8 cellular contexts compared by ENCODE assay signal in the genomic region with DNA sequence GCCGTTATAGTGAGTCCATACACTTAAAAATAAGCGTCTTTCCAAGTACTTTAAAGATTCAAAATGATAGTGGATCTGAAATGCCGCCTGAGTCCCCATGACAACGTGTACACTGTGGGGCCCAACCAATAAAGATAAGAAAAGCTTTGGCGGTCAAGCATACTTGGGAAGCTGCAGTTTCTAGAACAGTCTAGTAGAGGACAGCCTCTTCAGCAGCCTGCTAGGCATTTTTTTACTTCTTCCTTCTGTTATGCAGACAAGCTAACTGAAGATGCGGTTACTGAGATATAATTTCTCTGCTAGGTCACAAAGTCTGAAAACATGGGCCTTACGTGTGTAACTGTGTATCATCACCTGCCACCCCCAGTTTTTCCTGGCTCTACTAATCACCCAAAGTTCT. TPM values are rescaled to one million over a fixed set of nuclear protein-coding genes. Genes with fewer than 3 reads are reported as not detected.
DNase-seq lines count a peak whose midpoint lies in the region; ATAC-seq and TF ChIP-seq lines count a peak whose summit lies in the region.

No MANE protein-coding gene starts in this region.

- no peak overlapping the region for H3K18ac ChIP-seq in H9 (ENCODE audit: insufficient read length, low read depth, low read length)

- H3K79me1 ChIP-seq in H9 (ENCODE audit: insufficient read depth, low read depth, low read length, poor library complexity, severe bottlenecking): no peaks in the 10 kb centered on the region

- no peaks in the 10 kb centered on the region for H4K20me1 ChIP-seq in H9 (ENCODE audit: control insufficient read depth, insufficient read depth, insufficient read length)
- H4K20me1 ChIP-seq in OCI-LY7 (ENCODE audit: insufficient read depth, low read length): no peaks in the 10 kb centered on the region

- H3K27me3 ChIP-seq in H9 (ENCODE audit: insufficient read depth, low read length): no peaks in the 10 kb centered on the region
- H3K27me3 ChIP-seq in endodermal cell (ENCODE audit: control insufficient read depth, insufficient read depth, low read length, poor library complexity, severe bottlenecking): no peaks in the 10 kb centered on the region

- H2BK5ac ChIP-seq in H9 (ENCODE audit: insufficient read length, low read length): no peak overlapping the region

- H3K9ac ChIP-seq in H9 (ENCODE audit: extremely low read depth, insufficient read length, low read length) (no peak overlapping the region), endodermal cell (ENCODE audit: extremely low read depth, low read length, poor library complexity, severe bottlenecking) (no peak overlapping the region)

- DNase-seq in H9 (no peak), OCI-LY7 (ENCODE audit: low spot score) (no peak), endodermal cell (no peak), natural killer cell (no peak), NCI-H774 (lab: John Stamatoyannopoulos, UW) (no peak), dermis blood vessel endothelial cell (no peak)
- DNase-seq in effector CD8-positive, alpha-beta T cell (lab: John Stamatoyannopoulos, UW): no peak

- H3K56ac ChIP-seq in H9 (ENCODE audit: insufficient read length, low read depth, low read length): no peak overlapping the region

- H2BK12ac ChIP-seq in H9 (ENCODE audit: insufficient read length, low read depth, low read length): no peak overlapping the region

- no peak overlapping the region for H3K27ac ChIP-seq in H9 (ENCODE audit: insufficient read length, low read depth, low read length)
- H3K27ac ChIP-seq in OCI-LY7 (ENCODE audit: low read depth, low read length, poor library complexity, severe bottlenecking): peak overlapping the region; percentile 84
- no peak overlapping the region for H3K27ac ChIP-seq in endodermal cell (ENCODE audit: low read depth, low read length)

- H2BK20ac ChIP-seq in H9 (ENCODE audit: low read depth, low read length, poor library complexity, severe bottlenecking): no peak overlapping the region

- WGBS in H9 (ENCODE audit: extremely low coverage, insufficient read length, low lambda C conversion rate): no CpG with 5 or more reads among the region's 7 CpGs
- 80% methylated on average over 1 to 6 of the region's 7 CpGs for WGBS in endodermal cell (ENCODE audit: insufficient coverage in 1 of 2, insufficient read length in 1 of 2), 2 experiments

- H4K8ac ChIP-seq in H9 (replicated peaks; ENCODE audit: insufficient read length, low read depth, low read length): no peak overlapping the region

- H4K91ac ChIP-seq in H9 (ENCODE audit: insufficient read length, low read depth, low read length): no peak overlapping the region

- H3K14ac ChIP-seq in H9 (ENCODE audit: insufficient read depth, low read length): no peak overlapping the region

- H3K23me2 ChIP-seq in H9 (ENCODE audit: insufficient read length, low read depth, low read length, poor library complexity, severe bottlenecking): no peaks in the 10 kb centered on the region

- H3K9me2 ChIP-seq in OCI-LY7 (ENCODE audit: insufficient read depth, low read length): no peaks in the 10 kb centered on the region

- no TSS peak for BruUV-seq in OCI-LY7 (replicated peaks; lab: Mats Ljungman, UMichigan)

- H3K4me1 ChIP-seq in H9 (ENCODE audit: insufficient read depth, low read length) (no peaks in the 10 kb centered on the region), OCI-LY7 (ENCODE audit: insufficient read depth, low read length, poor library complexity, severe bottlenecking) (peaks cover 8% of the 10 kb centered on the region), endodermal cell (ENCODE audit: control insufficient read depth, insufficient read depth, low read length) (no peaks in the 10 kb centered on the region)

- POLR2A ChIA-PET in OCI-LY7 (lab: Charles Lee): interaction anchor here (0.6 to 1.6 kb wide), 4 partner anchors 10 to 1387 kb away, joined by 3 to 4 read pairs (median 3); no protein-coding TSS in a partner anchor

- peak overlapping the region; percentile 52; the same call in 1 of the 2 replicates for H3K4me3 ChIP-seq in GM08714 (ENCODE audit: low read length)
- peak overlapping the region; percentile 97 for H3K4me3 ChIP-seq in OCI-LY7 (ENCODE audit: low read depth, low read length, poor library complexity, severe bottlenecking)
- H3K4me3 ChIP-seq in endodermal cell (ENCODE audit: low read length): peak overlapping the region; percentile 92

- H3K4ac ChIP-seq in H9 (ENCODE audit: low read depth, low read length): no peak overlapping the region

- H3K79me2 ChIP-seq in H9 (ENCODE audit: insufficient read depth, low read length): no peaks in the 10 kb centered on the region
- H3K79me2 ChIP-seq in OCI-LY7 (ENCODE audit: insufficient read depth, low read depth, low read length): peaks cover 35% of the 10 kb centered on the region; the same call in 1 of the 2 replicates

- H3K4me3 Mint-ChIP-seq in H9 (peak overlapping the region; percentile 86 to 91), endodermal cell (peak overlapping the region; percentile 75), natural killer cell (peak overlapping the region; percentile 94)

- H3T11ph ChIP-seq in H9 (ENCODE audit: low read length): no peak overlapping the region

- H3K27me3 Mint-ChIP-seq in H9 (ENCODE audit: low read depth) (no peaks in the 10 kb centered on the region), endodermal cell (ENCODE audit: insufficient read depth) (no peaks in the 10 kb centered on the region), natural killer cell (ENCODE audit: low read depth in 2 of 2) (peaks cover 0 to 12% of the 10 kb centered on the region in 2 donors)

- peak overlapping the region; percentile 58 for H3K4me2 ChIP-seq in H9 (ENCODE audit: insufficient read depth, insufficient read length, low read length)
- H3K4me2 ChIP-seq in OCI-LY7 (ENCODE audit: low read length): peak overlapping the region; percentile 84

- H3K36me3 Mint-ChIP-seq in H9 (ENCODE audit: insufficient read depth in 1 of 3, low read depth in 3 of 3) (peaks cover 0 to 6% (median 2%) of the 10 kb centered on the region in 3 experiments; a peak in 5 of 7 replicates), endodermal cell (ENCODE audit: low read depth) (no peaks in the 10 kb centered on the region), natural killer cell (no peaks in the 10 kb centered on the region)

- H2BK120ac ChIP-seq in H9 (ENCODE audit: low read depth, low read length, poor library complexity, severe bottlenecking): no peak overlapping the region

- H3K9me3 Mint-ChIP-seq in H9 (peaks cover 72 to 85% of the 10 kb centered on the region in 2 experiments), endodermal cell (peaks cover 59% of the 10 kb centered on the region), natural killer cell (no peaks in the 10 kb centered on the region)

- peaks cover 18 to 33% of the 10 kb centered on the region in 2 experiments for H3K4me1 Mint-ChIP-seq in H9
- no peaks in the 10 kb centered on the region for H3K4me1 Mint-ChIP-seq in endodermal cell
- H3K4me1 Mint-ChIP-seq in natural killer cell: peaks cover 37 to 47% of the 10 kb centered on the region in 2 donors

- H3K27ac Mint-ChIP-seq in H9 (peak overlapping the region in 1 of 3 experiments; percentile 67; a peak in 1 of 7 replicates), endodermal cell (peak overlapping the region; percentile 78), natural killer cell (peak overlapping the region; percentile 93 to 99)

- CTCF ChIA-PET in OCI-LY7 (lab: Charles Lee; ENCODE audit: unreplicated experiment): no interaction called here

- ATAC-seq in natural killer cell: peak; percentile 30 to 43 (median 34)

- no peak overlapping the region for H2BK15ac ChIP-seq in H9 (ENCODE audit: low read depth, low read length)

- H3K36me3 ChIP-seq in OCI-LY7 (ENCODE audit: insufficient read depth, low read length) (0 out of 2 replicates have a peak, but pooled peaks cover 3% of the 10 kb centered on the region), endodermal cell (ENCODE audit: control insufficient read depth, insufficient read depth, low read length) (no peaks in the 10 kb centered on the region)

- no peak overlapping the region for H3K23ac ChIP-seq in H9 (ENCODE audit: insufficient read length, low read depth, low read length)

- no peak overlapping the region for H4K5ac ChIP-seq in H9 (ENCODE audit: insufficient read length, low read depth, low read length)

- TF ChIP-seq CTCF in H9 (conservative IDR thresholded peaks at IDR 0.05) (no peak), OCI-LY7 (conservative IDR thresholded peaks at IDR 0.05; ENCODE audit: low read length) (no peak), endodermal cell (conservative IDR thresholded peaks at IDR 0.05) (no peak), natural killer cell (IDR thresholded peaks at IDR 0.05) (no peak)

- intact Hi-C loops in OCI-LY7 (cut with micrococcal nuclease; ENCODE audit: unreplicated experiment): loop anchor here (10.0 kb wide), 1 partner anchor 119 kb away; a partner anchor contains a TSS
- intact Hi-C loops in natural killer cell (cut with micrococcal nuclease): loop anchor here (10.0 kb wide), 1 partner anchor 659 kb away; a partner anchor contains a TSS

- H2AFZ ChIP-seq in H9 (ENCODE audit: low read length) (no peak overlapping the region), OCI-LY7 (ENCODE audit: low read length) (peak overlapping the region; percentile 97)

- peaks cover 10% of the 10 kb centered on the region for H3K9me3 ChIP-seq in H9 (ENCODE audit: control insufficient read depth, low read depth, low read length)
- no peaks in the 10 kb centered on the region for H3K9me3 ChIP-seq in OCI-LY7 (ENCODE audit: low read length)
- no peaks in the 10 kb centered on the region for H3K9me3 ChIP-seq in endodermal cell (ENCODE audit: control insufficient read depth, low read length)

- H2AK5ac ChIP-seq in H9 (ENCODE audit: insufficient read length, low read length): no peak overlapping the region

RNA-seq across cellular contexts. Expression of a gene that starts 0.4 kb away (rescaled TPM):
- total RNA-seq in H9 (2021) (14.5 and 16.6 TPM in 2 replicates), OCI-LY7 (2022) (18.4 and 19.1 TPM in 2 replicates), endodermal cell (10 to 100 TPM; 15.0 to 15.7 TPM), natural killer cell (10 to 100 TPM; 23.3 to 25.6 (median 24.4) TPM), dermis blood vessel endothelial cell (20.3 and 20.8 TPM in 2 replicates)
- total RNA-seq in OCI-LY7 (2014; rRNA removed; shearing (Covaris generic)): 12.9 and 14.9 TPM in 2 replicates
- polyA plus RNA-seq in endodermal cell (2013, experiment 1 of 2): 10.1 TPM
- 8.2 TPM for polyA plus RNA-seq in endodermal cell (2013, experiment 2 of 2)
